Comparison of ENCODE assay signal across 25 cellular contexts in the genomic region with DNA sequence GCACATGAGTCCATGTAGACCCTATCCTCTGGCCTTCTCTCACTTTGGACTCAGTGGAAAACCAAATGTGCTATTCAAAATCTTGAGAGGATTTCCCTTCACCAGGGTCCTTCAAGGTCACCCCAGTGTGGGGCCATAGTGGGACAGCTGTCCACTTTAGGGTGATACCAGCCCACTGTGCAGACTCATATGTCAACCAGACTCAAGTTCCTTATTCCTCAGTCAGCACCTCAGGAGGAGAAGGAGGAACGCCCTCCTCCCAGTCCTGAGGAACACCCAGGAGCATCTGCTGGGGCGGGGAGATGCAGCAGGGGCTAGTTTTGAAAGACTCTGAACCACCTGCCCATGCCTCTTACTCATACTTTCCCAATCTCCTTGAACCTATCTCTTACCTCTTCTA.
"Had no signal": no experiment of that assay in that cellular context is flagged by ENCODE, and none has a peak within 500 bp of the region (broad histone marks: within the 10 kb centered on the region; RNA-seq: fewer than 3 reads in every experiment).

No MANE protein-coding gene starts in this region.

- H3K4me1 ChIP-seq: adrenal gland, prostate gland had no signal

- H3K4me3 ChIP-seq: adrenal gland, cardiac muscle cell, mucosa of descending colon, ovary, prostate gland, thoracic aorta, uterus had no signal

- DNase-seq: activated CD4-positive, alpha-beta T cell treated with anti-CD3 and anti-CD28 coated beads for 36 hours; activated CD4-positive, CD25-positive, alpha-beta regulatory T cell; activated CD8-positive, alpha-beta memory T cell treated with anti-CD3 and anti-CD28 coated beads, Interleukin-2, amount 10 ng/mL, durations not matched to agents 7 days and 5 days; activated CD8-positive, alpha-beta T cell treated with anti-CD3 and anti-CD28 coated beads, Interleukin-2, amount 10 ng/mL, durations not matched to agents 7 days and 5 days; activated gamma-delta T cell treated with Interleukin-2 at 50 U/mL for 16 hours; cortex of kidney; hippocampal formation; mucosa of descending colon; nephron progenitor cell; retina; stimulated activated CD4-positive, alpha-beta T cell treated with anti-CD3 and anti-CD28 coated beads, Interleukin-2, amount 100 ng/mL, for 48 hours; stimulated activated naive CD8-positive, alpha-beta T cell treated with anti-CD3 and anti-CD28 coated beads, Interleukin-15, Interleukin-2, amounts not matched to agents 100 U/mL and 50 U/mL, for 24 hours; T-helper 1 cell; trophoblast cell had no signal

- H3K4me1 Mint-ChIP-seq: activated CD8-positive, alpha-beta memory T cell treated with anti-CD3 and anti-CD28 coated beads, Interleukin-2, amount 10 ng/mL, durations not matched to agents 7 days and 5 days had no signal

- H3K9me3 ChIP-seq: adrenal gland, mucosa of descending colon, neutrophil, ovary, prostate gland, thoracic aorta, uterus had no signal

- H3K4me3 Mint-ChIP-seq: activated CD4-positive, alpha-beta T cell treated with anti-CD3 and anti-CD28 coated beads for 36 hours; activated CD8-positive, alpha-beta memory T cell treated with anti-CD3 and anti-CD28 coated beads, Interleukin-2, amount 10 ng/mL, durations not matched to agents 7 days and 5 days; activated CD8-positive, alpha-beta T cell treated with anti-CD3 and anti-CD28 coated beads, Interleukin-2, amount 10 ng/mL, durations not matched to agents 7 days and 5 days; brain; memory B cell; nephron progenitor cell; T-helper 2 cell treated with Interferon-gamma antibody and Interleukin-4, amounts not matched to agents 5 μg/mL and 100 μg/mL, for 36 hours had no signal

- H3K9me3 Mint-ChIP-seq: activated naive CD4-positive, alpha-beta T cell treated with anti-CD3 and anti-CD28 coated beads, Interleukin-2, amount 50 U/mL, for 72 hours; memory B cell; nephron progenitor cell; T-helper 2 cell treated with Interferon-gamma antibody and Interleukin-4, amounts not matched to agents 5 μg/mL and 100 μg/mL, for 36 hours had no signal

- H3K27me3 Mint-ChIP-seq: brain had no signal

- H3K27ac ChIP-seq: adrenal gland, cardiac muscle cell, neutrophil, ovary, prostate gland, thoracic aorta, uterus had no signal

- H3K36me3 ChIP-seq: adrenal gland, cardiac muscle cell, neutrophil, ovary, prostate gland, thoracic aorta, uterus had no signal

- H3K27ac Mint-ChIP-seq: activated CD4-positive, alpha-beta T cell treated with anti-CD3 and anti-CD28 coated beads for 36 hours; activated CD8-positive, alpha-beta memory T cell treated with anti-CD3 and anti-CD28 coated beads, Interleukin-2, amount 10 ng/mL, durations not matched to agents 7 days and 5 days; activated CD8-positive, alpha-beta T cell treated with anti-CD3 and anti-CD28 coated beads, Interleukin-2, amount 10 ng/mL, durations not matched to agents 7 days and 5 days; activated naive CD4-positive, alpha-beta T cell treated with anti-CD3 and anti-CD28 coated beads, Interleukin-2, amount 50 U/mL, for 72 hours; memory B cell; nephron progenitor cell; T-helper 2 cell treated with Interferon-gamma antibody and Interleukin-4, amounts not matched to agents 5 μg/mL and 100 μg/mL, for 36 hours had no signal

- H3K27me3 ChIP-seq: cardiac muscle cell, ovary, uterus had no signal

- H3K36me3 Mint-ChIP-seq: activated CD8-positive, alpha-beta memory T cell treated with anti-CD3 and anti-CD28 coated beads, Interleukin-2, amount 10 ng/mL, durations not matched to agents 7 days and 5 days; activated naive CD4-positive, alpha-beta T cell treated with anti-CD3 and anti-CD28 coated beads, Interleukin-2, amount 50 U/mL, for 72 hours; brain; memory B cell had no signal
